23 cellular contexts compared by ENCODE assay signal in the genomic region with DNA sequence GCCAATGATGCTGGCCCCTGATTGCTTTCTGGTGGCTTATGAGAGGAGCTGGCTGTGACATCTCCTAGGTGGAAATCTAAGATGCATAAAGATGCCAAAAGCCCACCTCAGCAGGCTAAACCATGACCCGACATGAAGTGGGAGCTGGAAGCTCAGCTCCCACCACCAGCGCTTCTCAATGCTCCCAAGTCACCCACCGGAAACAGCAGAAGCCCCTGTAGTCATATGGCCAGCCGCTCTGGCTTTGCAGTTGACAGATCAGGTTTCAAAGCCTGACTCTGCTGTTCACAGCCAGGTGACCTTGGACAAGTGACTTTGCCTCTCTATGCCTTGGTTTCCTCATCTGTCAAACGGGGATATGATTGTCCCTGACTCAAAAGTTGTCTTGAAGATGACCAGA. TPM values are rescaled to one million over a fixed set of nuclear protein-coding genes. Genes with fewer than 3 reads are reported as not detected.
"Had no signal": no experiment of that assay in that cellular context is flagged by ENCODE, and none has a peak within 500 bp of the region (broad histone marks: within the 10 kb centered on the region; RNA-seq: fewer than 3 reads in every experiment).

No MANE protein-coding gene starts in this region.

- H3K27ac Mint-ChIP-seq: activated CD4-positive, alpha-beta memory T cell treated with anti-CD3 and anti-CD28 coated beads for 36 hours; activated naive CD4-positive, alpha-beta T cell treated with anti-CD3 and anti-CD28 coated beads, Interleukin-2, amount 10 ng/mL, durations not matched to agents 7 days and 5 days; nephron; T-helper 1 cell treated with Interleukin-12 subunit alpha and Interleukin-12 subunit beta and Interleukin-4 antibody, amounts not matched to agents 30 μg/mL and 1 μg/mL, for 36 hours had no signal

- H3K9me3 Mint-ChIP-seq: activated naive CD4-positive, alpha-beta T cell treated with anti-CD3 and anti-CD28 coated beads, Interleukin-2, amount 10 ng/mL, durations not matched to agents 7 days and 5 days; T-helper 1 cell treated with Interleukin-12 subunit alpha and Interleukin-12 subunit beta and Interleukin-4 antibody, amounts not matched to agents 30 μg/mL and 1 μg/mL, for 36 hours had no signal

- H3K9me3 ChIP-seq: sigmoid colon, testis had no signal

- H3K27ac ChIP-seq: foreskin keratinocyte, sigmoid colon, testis, upper lobe of left lung had no signal

- H3K4me3 ChIP-seq: sigmoid colon, smooth muscle cell, testis, upper lobe of left lung had no signal

- H3K36me3 Mint-ChIP-seq: activated CD4-positive, alpha-beta memory T cell treated with anti-CD3 and anti-CD28 coated beads for 36 hours; activated naive CD4-positive, alpha-beta T cell treated with anti-CD3 and anti-CD28 coated beads, Interleukin-2, amount 10 ng/mL, durations not matched to agents 7 days and 5 days had no signal

- H3K27me3 ChIP-seq: foreskin keratinocyte, testis, upper lobe of left lung had no signal

- DNase-seq: activated CD4-positive, alpha-beta memory T cell treated with anti-CD3 and anti-CD28 coated beads for 36 hours; activated CD4-positive, alpha-beta T cell treated with anti-CD3 and anti-CD28 coated beads for 48 hours; activated CD4-positive, CD25-positive, alpha-beta regulatory T cell; activated effector memory CD4-positive, alpha-beta T cell treated with anti-CD3 and anti-CD28 coated beads, Interleukin-2, amount 50 U/mL, for 16 hours; activated naive CD4-positive, alpha-beta T cell treated with anti-CD3 and anti-CD28 coated beads, Interleukin-2, amount 10 ng/mL, durations not matched to agents 7 days and 5 days; activated T-cell treated with anti-CD3 and anti-CD28 coated beads for 4 hours; amygdala; cerebellar nuclear complex; effector CD4-positive, alpha-beta T cell; kidney glomerular epithelial cell; left ventricle myocardium superior; retina; sigmoid colon; stimulated activated CD4-positive, alpha-beta T cell treated with anti-CD3 and anti-CD28 coated beads, Interleukin-4, amount 100 ng/mL, for 1 hour; stimulated activated naive CD4-positive, alpha-beta T cell; T1000; testis; upper lobe of left lung had no signal

- H3K4me1 ChIP-seq: foreskin keratinocyte, sigmoid colon, testis, upper lobe of left lung had no signal

- H3K4me3 Mint-ChIP-seq: activated CD4-positive, alpha-beta memory T cell treated with anti-CD3 and anti-CD28 coated beads for 36 hours; activated naive CD4-positive, alpha-beta T cell treated with anti-CD3 and anti-CD28 coated beads, Interleukin-2, amount 10 ng/mL, durations not matched to agents 7 days and 5 days; nephron; T-helper 1 cell treated with Interleukin-12 subunit alpha and Interleukin-12 subunit beta and Interleukin-4 antibody, amounts not matched to agents 30 μg/mL and 1 μg/mL, for 36 hours had no signal

- H3K36me3 ChIP-seq: sigmoid colon, upper lobe of left lung had no signal

- ATAC-seq: left ventricle myocardium superior had no signal

- H3K4me2 ChIP-seq: smooth muscle cell had no signal

- H3K4me1 Mint-ChIP-seq: activated naive CD4-positive, alpha-beta T cell treated with anti-CD3 and anti-CD28 coated beads, Interleukin-2, amount 10 ng/mL, durations not matched to agents 7 days and 5 days; nephron had no signal

RNA-seq across cellular contexts. Expression of gene ANO1, which starts 29.1 kb away (rescaled TPM):
- total RNA-seq: activated CD4-positive, alpha-beta memory T cell treated with anti-CD3 and anti-CD28 coated beads for 36 hours; myocyte had no signal
